In the genomic region with DNA sequence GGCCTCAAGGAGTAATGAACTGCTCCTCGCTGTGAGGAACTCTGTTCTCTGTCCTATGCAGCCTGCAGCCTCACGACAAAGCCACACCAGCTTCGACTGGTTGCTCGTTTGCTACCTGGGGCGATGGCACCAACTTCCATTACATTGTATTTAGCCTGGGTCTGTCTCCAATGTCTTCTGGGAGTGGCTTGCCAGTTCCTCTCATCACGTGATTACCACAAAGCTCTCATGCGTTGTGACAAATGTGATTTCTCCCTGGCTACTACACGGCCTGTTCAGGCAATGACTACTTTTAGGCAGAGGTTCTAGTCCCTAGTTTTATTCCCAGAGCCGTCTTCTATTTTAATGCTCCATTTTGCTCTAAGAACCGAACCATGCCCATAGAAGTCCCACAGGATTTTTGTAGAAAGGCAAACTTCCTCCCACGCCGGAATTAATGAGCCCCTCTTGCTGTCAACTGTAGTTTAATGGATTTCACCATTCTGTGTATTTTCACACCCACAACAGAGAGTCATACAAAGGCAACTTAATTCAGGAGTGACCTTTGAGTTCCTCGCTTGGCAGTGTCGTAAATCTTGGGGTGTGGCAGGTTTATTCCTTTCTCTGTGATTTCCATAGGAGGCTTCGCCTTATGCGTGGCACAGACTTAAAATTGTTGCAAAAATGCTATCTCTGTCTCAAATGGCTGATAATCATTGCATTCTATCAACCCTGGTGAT, we compare ENCODE assay signal across 33 cellular contexts.
A peak's percentile ranks its signal among the peaks of the same experiment; 100 is the strongest.
DNase-seq lines count a peak whose midpoint lies in the region; ATAC-seq and TF ChIP-seq lines count a peak whose summit lies in the region.
"Had no signal": no experiment of that assay in that cellular context is flagged by ENCODE, and none has a peak within 500 bp of the region (broad histone marks: within the 10 kb centered on the region; RNA-seq: fewer than 3 reads in every experiment).

No MANE protein-coding gene starts in this region.

- peaks cover 16% of the 10 kb centered on the region for H3K36me3 Mint-ChIP-seq in nephron progenitor cell (ENCODE audit: low read depth)
- H3K36me3 Mint-ChIP-seq: CD8-positive, alpha-beta T cell; natural killer cell treated with Interleukin-12 subunit alpha and Interleukin-12 subunit beta and Interleukin-15 and Interleukin-18, amount 100 ng/mL, for 72 hours had no signal

- CTCF ChIA-PET in HEK293 (lab: Yijun Ruan, JAX): interaction anchor here (0.5 kb wide), 1 partner anchor 1309 kb away, joined by 3 read pairs; no protein-coding TSS in a partner anchor

- peaks cover 30% of the 10 kb centered on the region for H3K9me3 Mint-ChIP-seq in nephron progenitor cell
- H3K9me3 Mint-ChIP-seq: activated CD8-positive, alpha-beta T cell treated with anti-CD3 and anti-CD28 coated beads for 36 hours; activated T-helper 1 cell treated with anti-CD3 and anti-CD28 coated beads, Interleukin-12 subunit alpha, Interleukin-12 subunit beta, Interleukin-2, Interleukin-4 antibody, amounts not matched to agents 30 ng/mL and 10 ng/mL and 1 ng/mL, durations not matched to agents 14 hours and 24 hours and 36 hours; CD8-positive, alpha-beta T cell had no signal

- peaks cover 44% of the 10 kb centered on the region for H3K4me1 Mint-ChIP-seq in nephron progenitor cell
- H3K4me1 Mint-ChIP-seq: activated CD4-positive, alpha-beta T cell treated with anti-CD3 and anti-CD28 coated beads for 36 hours; B cell had no signal

- no peaks in the 10 kb centered on the region for H3K27me3 ChIP-seq in RWPE2 (ENCODE audit: insufficient read depth, poor library complexity, severe bottlenecking)
- H3K27me3 ChIP-seq: ovary, suprapubic skin, upper lobe of right lung had no signal

- TF ChIP-seq CTCF in HEK293 (tag by site-specific recombination; IDR thresholded peaks at IDR 0.05): no peak
- TF ChIP-seq CTCF in RWPE2 (IDR thresholded peaks at IDR 0.05; ENCODE audit: poor library complexity, severe bottlenecking): no peak
- TF ChIP-seq CTCF in nephron progenitor cell (IDR thresholded peaks at IDR 0.05): no peak

- no peaks in the 10 kb centered on the region for H3K36me3 ChIP-seq in HEK293 (ENCODE audit: control insufficient read depth in 2 of 2, insufficient read depth in 1 of 2, low read length in 2 of 2)
- H3K36me3 ChIP-seq in RWPE2 (ENCODE audit: low read depth): no peaks in the 10 kb centered on the region
- H3K36me3 ChIP-seq: HAP-1, lower lobe of right lung, ovary, suprapubic skin, upper lobe of right lung had no signal

- H3K4me3 ChIP-seq in HEK293 (ENCODE audit: low read depth, low read length): no peak overlapping the region
- no peak overlapping the region for H3K4me3 ChIP-seq in RWPE2 (ENCODE audit: severe bottlenecking)
- H3K4me3 ChIP-seq: HAP-1, lower lobe of right lung, ovary, PC-9, smooth muscle cell, suprapubic skin, upper lobe of right lung had no signal

- DNase-seq in A172 (ENCODE audit: low spot score) (peak; percentile 28), RWPE2 (ENCODE audit: low spot score) (no peak), nephron progenitor cell (peak; percentile 76), 8988T (no peak), UCSD-AML1 (lab: John Stamatoyannopoulos, UW; ENCODE audit: unreplicated experiment) (no peak)
- DNase-seq: ACHN; activated CD4-positive, alpha-beta T cell treated with anti-CD3 and anti-CD28 coated beads for 36 hours; activated CD8-positive, alpha-beta memory T cell treated with anti-CD3 and anti-CD28 coated beads, Interleukin-2, amount 50 U/mL, for 48 hours; activated CD8-positive, alpha-beta T cell treated with anti-CD3 and anti-CD28 coated beads for 36 hours; activated naive CD4-positive, alpha-beta T cell treated with Interleukin-2 at 50 U/mL for 16 hours; CD8-positive, alpha-beta T cell; foreskin melanocyte; kidney glomerular epithelial cell; lower lobe of right lung; NCI-H1105; NCI-H187; NCI-H510A; ovary; PC-9; retina; stimulated activated naive CD4-positive, alpha-beta T cell treated with Interleukin-2 at 50 U/mL for 16 hours; upper lobe of right lung had no signal

- ATAC-seq in RWPE2 (ENCODE audit: low read depth): no peak
- no peak for ATAC-seq in GM18502 (IDR thresholded peaks at IDR 0.05; ENCODE audit: poor library complexity, unreplicated experiment)
- no peak for ATAC-seq in HG03520 (IDR thresholded peaks at IDR 0.05; ENCODE audit: unreplicated experiment)
- ATAC-seq: activated CD4-positive, alpha-beta T cell treated with anti-CD3 and anti-CD28 coated beads for 36 hours; activated CD8-positive, alpha-beta T cell treated with anti-CD3 and anti-CD28 coated beads for 36 hours; CD8-positive, alpha-beta T cell; lower lobe of right lung; natural killer cell treated with Interleukin-12 subunit alpha and Interleukin-12 subunit beta and Interleukin-15 and Interleukin-18, amount 100 ng/mL, for 72 hours; Right ventricle myocardium inferior; upper lobe of right lung had no signal

- H3K27ac Mint-ChIP-seq in nephron progenitor cell: peak overlapping the region; percentile 85
- H3K27ac Mint-ChIP-seq: activated CD4-positive, alpha-beta T cell treated with anti-CD3 and anti-CD28 coated beads for 36 hours; activated CD8-positive, alpha-beta T cell treated with anti-CD3 and anti-CD28 coated beads for 36 hours; activated T-helper 1 cell treated with anti-CD3 and anti-CD28 coated beads, Interleukin-12 subunit alpha, Interleukin-12 subunit beta, Interleukin-2, Interleukin-4 antibody, amounts not matched to agents 30 ng/mL and 10 ng/mL and 1 ng/mL, durations not matched to agents 14 hours and 24 hours and 36 hours; B cell; CD8-positive, alpha-beta T cell; natural killer cell treated with Interleukin-12 subunit alpha and Interleukin-12 subunit beta and Interleukin-15 and Interleukin-18, amount 100 ng/mL, for 72 hours had no signal

- POLR2A ChIA-PET in HEK293 (lab: Yijun Ruan, JAX): no interaction called here

- H3K27me3 Mint-ChIP-seq in nephron progenitor cell (ENCODE audit: low read depth, poor library complexity): peaks cover 9% of the 10 kb centered on the region
- H3K27me3 Mint-ChIP-seq: activated CD8-positive, alpha-beta T cell treated with anti-CD3 and anti-CD28 coated beads for 36 hours; B cell; natural killer cell treated with Interleukin-12 subunit alpha and Interleukin-12 subunit beta and Interleukin-15 and Interleukin-18, amount 100 ng/mL, for 72 hours had no signal

- H3K27ac ChIP-seq in HEK293 (ENCODE audit: extremely low read depth, low read depth, low read length): no peak overlapping the region
- H3K27ac ChIP-seq in RWPE2 (ENCODE audit: poor library complexity, severe bottlenecking): peak overlapping the region; percentile 58
- H3K27ac ChIP-seq: lower lobe of right lung, ovary, suprapubic skin, upper lobe of right lung, VCaP had no signal

- H3K9me3 ChIP-seq in HEK293 (ENCODE audit: control insufficient read depth, insufficient read depth, low read depth, low read length): no peaks in the 10 kb centered on the region
- no peaks in the 10 kb centered on the region for H3K9me3 ChIP-seq in RWPE2 (ENCODE audit: severe bottlenecking)
- H3K9me3 ChIP-seq: HAP-1, lower lobe of right lung, ovary, suprapubic skin, upper lobe of right lung had no signal

- peak overlapping the region; percentile 23 for H3K4me3 Mint-ChIP-seq in nephron progenitor cell
- H3K4me3 Mint-ChIP-seq: activated CD4-positive, alpha-beta T cell treated with anti-CD3 and anti-CD28 coated beads for 36 hours; activated CD8-positive, alpha-beta T cell treated with anti-CD3 and anti-CD28 coated beads for 36 hours; activated T-helper 1 cell treated with anti-CD3 and anti-CD28 coated beads, Interleukin-12 subunit alpha, Interleukin-12 subunit beta, Interleukin-2, Interleukin-4 antibody, amounts not matched to agents 30 ng/mL and 10 ng/mL and 1 ng/mL, durations not matched to agents 14 hours and 24 hours and 36 hours; B cell; CD8-positive, alpha-beta T cell; natural killer cell treated with Interleukin-12 subunit alpha and Interleukin-12 subunit beta and Interleukin-15 and Interleukin-18, amount 100 ng/mL, for 72 hours had no signal

- H3K4me1 ChIP-seq in HEK293 (ENCODE audit: control insufficient read depth, insufficient read depth, low read length) (no peaks in the 10 kb centered on the region), RWPE2 (ENCODE audit: insufficient read depth, poor library complexity, severe bottlenecking) (peaks cover 19% of the 10 kb centered on the region)
- H3K4me1 ChIP-seq: HAP-1, lower lobe of right lung, suprapubic skin, upper lobe of right lung had no signal

TF ChIP-seq in HEK293, 187 proteins besides CTCF, POLR2A, EP300 and RAD21 (continues in another document):
- peak; percentile 65 for TF ChIP-seq EGR2 (tag by site-specific recombination; IDR thresholded peaks at IDR 0.05; ENCODE audit: low read depth)
- TF ChIP-seq, protein P1, sequence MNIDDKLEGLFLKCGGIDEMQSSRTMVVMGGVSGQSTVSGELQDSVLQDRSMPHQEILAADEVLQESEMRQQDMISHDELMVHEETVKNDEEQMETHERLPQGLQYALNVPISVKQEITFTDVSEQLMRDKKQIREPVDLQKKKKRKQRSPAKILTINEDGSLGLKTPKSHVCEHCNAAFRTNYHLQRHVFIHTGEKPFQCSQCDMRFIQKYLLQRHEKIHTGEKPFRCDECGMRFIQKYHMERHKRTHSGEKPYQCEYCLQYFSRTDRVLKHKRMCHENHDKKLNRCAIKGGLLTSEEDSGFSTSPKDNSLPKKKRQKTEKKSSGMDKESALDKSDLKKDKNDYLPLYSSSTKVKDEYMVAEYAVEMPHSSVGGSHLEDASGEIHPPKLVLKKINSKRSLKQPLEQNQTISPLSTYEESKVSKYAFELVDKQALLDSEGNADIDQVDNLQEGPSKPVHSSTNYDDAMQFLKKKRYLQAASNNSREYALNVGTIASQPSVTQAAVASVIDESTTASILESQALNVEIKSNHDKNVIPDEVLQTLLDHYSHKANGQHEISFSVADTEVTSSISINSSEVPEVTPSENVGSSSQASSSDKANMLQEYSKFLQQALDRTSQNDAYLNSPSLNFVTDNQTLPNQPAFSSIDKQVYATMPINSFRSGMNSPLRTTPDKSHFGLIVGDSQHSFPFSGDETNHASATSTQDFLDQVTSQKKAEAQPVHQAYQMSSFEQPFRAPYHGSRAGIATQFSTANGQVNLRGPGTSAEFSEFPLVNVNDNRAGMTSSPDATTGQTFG (tag by site-specific recombination; IDR thresholded peaks at IDR 0.05; ENCODE audit: borderline replicate concordance): no peak

Comparison
In these comparisons a context has a peak if more than half of its experiments do, and no peak if none do; other contexts are left out.
1. DNase-seq: peak in A172 (single experiment) and nephron progenitor cell (single experiment); none in RWPE2 (single experiment), 8988T (single experiment) and UCSD-AML1 (single experiment).